In the genomic region with DNA sequence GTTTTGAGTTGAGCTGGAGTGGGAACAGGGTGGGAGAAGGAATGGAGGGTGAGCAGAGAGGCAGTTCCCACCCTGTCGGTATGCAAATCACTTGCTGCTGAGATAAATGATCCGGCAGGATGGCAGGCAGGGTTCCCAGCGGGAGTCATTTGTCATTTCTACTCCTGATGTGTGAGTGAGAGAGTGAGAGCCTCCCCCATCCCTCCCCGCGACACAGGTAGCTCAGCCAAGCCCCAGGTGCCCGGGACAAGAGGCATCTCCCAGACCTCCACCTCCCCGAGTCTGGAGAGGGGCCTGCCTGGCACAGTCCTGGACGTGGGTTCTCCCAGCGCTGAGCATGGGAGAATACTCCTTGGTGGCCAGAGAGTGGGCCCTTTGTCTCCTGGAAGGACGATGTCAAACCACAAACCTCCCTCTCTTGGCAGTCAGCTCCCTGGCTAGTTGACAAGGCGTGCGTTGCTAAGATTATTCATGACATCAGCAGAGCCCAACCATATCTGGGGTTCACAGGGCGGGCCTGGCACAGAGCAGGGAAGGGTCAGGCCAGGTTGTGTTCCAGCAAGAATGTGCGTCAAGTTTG, we compare ENCODE assay signal across 9 cellular contexts. TPM values are rescaled to one million over a fixed set of nuclear protein-coding genes. Genes with fewer than 3 reads are reported as not detected.
DNase-seq lines count a peak whose midpoint lies in the region; ATAC-seq and TF ChIP-seq lines count a peak whose summit lies in the region.
"Had no signal": no experiment of that assay in that cellular context is flagged by ENCODE, and none has a peak within 500 bp of the region (broad histone marks: within the 10 kb centered on the region; RNA-seq: fewer than 3 reads in every experiment).

No MANE protein-coding gene starts in this region.

- no peak overlapping the region for H3K4me3 Mint-ChIP-seq in activated T-helper 2 cell treated with anti-CD3 and anti-CD28 coated beads, Interferon-gamma antibody, Interleukin-2, Interleukin-4, amounts not matched to agents 10 μg/mL and 5 μg/mL and 100 μg/mL, durations not matched to agents 14 hours and 24 hours and 36 hours (ENCODE audit: low read depth)
- H3K4me3 Mint-ChIP-seq: activated naive CD8-positive, alpha-beta T cell had no signal

- intact Hi-C loops in activated T-helper 2 cell treated with anti-CD3 and anti-CD28 coated beads, Interferon-gamma antibody, Interleukin-2, Interleukin-4, amounts not matched to agents 10 μg/mL and 5 μg/mL and 100 μg/mL, durations not matched to agents 14 hours and 24 hours and 36 hours (cut with micrococcal nuclease) = no loop called here

- no peaks in the 10 kb centered on the region for H3K36me3 Mint-ChIP-seq in activated T-helper 2 cell treated with anti-CD3 and anti-CD28 coated beads, Interferon-gamma antibody, Interleukin-2, Interleukin-4, amounts not matched to agents 10 μg/mL and 5 μg/mL and 100 μg/mL, durations not matched to agents 14 hours and 24 hours and 36 hours (ENCODE audit: low read depth)
- H3K36me3 Mint-ChIP-seq: activated naive CD8-positive, alpha-beta T cell; naive thymus-derived CD8-positive, alpha-beta T cell had no signal

- H3K4me1 ChIP-seq in iPS-20b (ENCODE audit: insufficient read depth, low read length) = peaks cover 28% of the 10 kb centered on the region

- no peak overlapping the region for H3K4me3 ChIP-seq in cardiac fibroblast (replicated peaks in 1 of 2; ENCODE audit: low read depth in 2 of 2, low read length in 2 of 2)
- peak overlapping the region; percentile 52 for H3K4me3 ChIP-seq in iPS-20b (ENCODE audit: low read length)

- DNase-seq in NCI-H2107 treated with DMSO at 0.1 percent for 48 hours (lab: John Stamatoyannopoulos, UW; ENCODE audit: unreplicated experiment) (peak; percentile 14), cardiac fibroblast (ENCODE audit: low read depth in 2 of 2) (peak; percentile 14 to 96), substantia nigra (lab: John Stamatoyannopoulos, UW) (peak in 32 of 49 donors; percentile 8 to 68 (median 34)), NOMO-1 (lab: John Stamatoyannopoulos, UW; ENCODE audit: unreplicated experiment in 2 of 2) (no peak)
- no peak for DNase-seq in activated T-helper 2 cell treated with anti-CD3 and anti-CD28 coated beads, Interferon-gamma antibody, Interleukin-2, Interleukin-4, amounts not matched to agents 10 μg/mL and 5 μg/mL and 100 μg/mL, durations not matched to agents 14 hours and 24 hours and 36 hours (ENCODE audit: low spot score)
- DNase-seq: naive thymus-derived CD8-positive, alpha-beta T cell had no signal

- H3K9me3 Mint-ChIP-seq in activated T-helper 2 cell treated with anti-CD3 and anti-CD28 coated beads, Interferon-gamma antibody, Interleukin-2, Interleukin-4, amounts not matched to agents 10 μg/mL and 5 μg/mL and 100 μg/mL, durations not matched to agents 14 hours and 24 hours and 36 hours = no peaks in the 10 kb centered on the region
- H3K9me3 Mint-ChIP-seq: naive thymus-derived CD8-positive, alpha-beta T cell had no signal

- no peaks in the 10 kb centered on the region for H3K9me3 ChIP-seq in iPS-20b (ENCODE audit: insufficient read depth, low read depth, low read length)

- H3K4me1 Mint-ChIP-seq in activated T-helper 2 cell treated with anti-CD3 and anti-CD28 coated beads, Interferon-gamma antibody, Interleukin-2, Interleukin-4, amounts not matched to agents 10 μg/mL and 5 μg/mL and 100 μg/mL, durations not matched to agents 14 hours and 24 hours and 36 hours (ENCODE audit: low read depth) = no peaks in the 10 kb centered on the region

- no peak for ATAC-seq in GM18909 (IDR thresholded peaks at IDR 0.05; ENCODE audit: poor library complexity, unreplicated experiment)
- ATAC-seq: naive thymus-derived CD8-positive, alpha-beta T cell had no signal

- no peak overlapping the region; the same call in 1 of the 2 replicates for H3K9ac ChIP-seq in iPS-20b (ENCODE audit: low read depth, low read length)

- peaks cover 14% of the 10 kb centered on the region for H3K27me3 Mint-ChIP-seq in activated T-helper 2 cell treated with anti-CD3 and anti-CD28 coated beads, Interferon-gamma antibody, Interleukin-2, Interleukin-4, amounts not matched to agents 10 μg/mL and 5 μg/mL and 100 μg/mL, durations not matched to agents 14 hours and 24 hours and 36 hours (ENCODE audit: low read depth)

- H3K36me3 ChIP-seq in iPS-20b (ENCODE audit: insufficient read depth, low read depth, low read length) = no peaks in the 10 kb centered on the region

- no peak for TF ChIP-seq CTCF in cardiac fibroblast (IDR thresholded peaks at IDR 0.05; ENCODE audit: low read depth, low read length)

- 0 out of 2 replicates have a peak, but pooled peaks cover 8% of the 10 kb centered on the region for H3K27me3 ChIP-seq in iPS-20b (ENCODE audit: insufficient read depth, low read length)

- no peak overlapping the region for H3K27ac Mint-ChIP-seq in activated T-helper 2 cell treated with anti-CD3 and anti-CD28 coated beads, Interferon-gamma antibody, Interleukin-2, Interleukin-4, amounts not matched to agents 10 μg/mL and 5 μg/mL and 100 μg/mL, durations not matched to agents 14 hours and 24 hours and 36 hours
- H3K27ac Mint-ChIP-seq: activated naive CD8-positive, alpha-beta T cell had no signal

- H3K27ac ChIP-seq in iPS-20b (ENCODE audit: low read length) (no peak overlapping the region), substantia nigra (ENCODE audit: low read depth, low read length, poor library complexity, severe bottlenecking) (peak overlapping the region; percentile 51)

RNA-seq across cellular contexts. Expression of a gene that starts 33.7 kb away (rescaled TPM):
- total RNA-seq in activated T-helper 2 cell treated with anti-CD3 and anti-CD28 coated beads, Interferon-gamma antibody, Interleukin-2, Interleukin-4, amounts not matched to agents 10 μg/mL and 5 μg/mL and 100 μg/mL, durations not matched to agents 14 hours and 24 hours and 36 hours = 18.4 and 25.0 TPM in 2 replicates

Comparison
In these comparisons a context has a peak if more than half of its experiments do, and no peak if none do; other contexts are left out.
1. DNase-seq: peak in NCI-H2107 treated with DMSO at 0.1 percent for 48 hours (single experiment), cardiac fibroblast (2 of 2) and substantia nigra (32 of 49); none in activated T-helper 2 cell treated with anti-CD3 and anti-CD28 coated beads, Interferon-gamma antibody, Interleukin-2, Interleukin-4, amounts not matched to agents 10 μg/mL and 5 μg/mL and 100 μg/mL, durations not matched to agents 14 hours and 24 hours and 36 hours (single experiment) and NOMO-1 (0 of 2).